In genomic region chr5:38856660-38857059, GRCh38 we compare ENCODE assay signal across 8 cellular contexts. TPM values are rescaled to one million over a fixed set of nuclear protein-coding genes. Genes with fewer than 3 reads are reported as not detected.
"Had no signal": no experiment of that assay in that cellular context is flagged by ENCODE, and none has a peak within 500 bp of the region (broad histone marks: within the 10 kb centered on the region; RNA-seq: fewer than 3 reads in every experiment).

No MANE protein-coding gene starts in this region.

- DNase-seq: H9, HCEC 1CT, HFFc6, KBM-7 had no signal

- H3K4me3 ChIP-seq: GM23338 had no signal

- H3K9ac ChIP-seq: KMS-11 had no signal

- H3K27ac ChIP-seq: KMS-11 had no signal

- H3K4me3 Mint-ChIP-seq: GM23338, H9, HFFc6, IgD-negative memory B cell had no signal

- H3K27ac Mint-ChIP-seq: GM23338, H9 had no signal

- H2AFZ ChIP-seq: GM23338 had no signal

- H3K4me2 ChIP-seq: GM23338, KMS-11 had no signal

- H3K4me1 Mint-ChIP-seq: GM23338, H9, IgD-negative memory B cell had no signal

- ATAC-seq: GM23338 had no signal

- H3K36me3 Mint-ChIP-seq: IgD-negative memory B cell had no signal

RNA-seq across cellular contexts. Expression of gene OSMR, which starts 10.8 kb away (rescaled TPM):
- total RNA-seq: HT-29 had no signal
- polyA plus RNA-seq: IgD-negative memory B cell had no signal
